In the genomic region with DNA sequence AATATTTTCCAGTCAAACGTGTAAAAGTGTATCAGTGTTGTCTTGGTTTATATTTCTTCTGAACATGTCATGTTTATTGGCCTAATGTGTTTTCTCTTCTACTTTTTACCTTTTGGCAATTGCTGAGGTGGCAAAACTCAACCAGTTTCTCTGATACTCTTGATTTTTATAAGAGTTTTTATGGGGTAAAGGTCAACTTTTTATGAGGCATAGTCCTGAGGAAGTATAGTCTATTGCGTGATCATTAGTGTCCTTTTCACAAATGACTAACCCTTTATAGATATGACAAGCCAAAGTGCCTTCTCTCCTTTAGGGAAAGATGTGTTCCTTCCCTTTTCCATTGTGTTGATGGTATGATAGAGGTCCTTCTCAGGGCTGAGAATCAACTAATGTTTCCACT, we compare ENCODE assay signal across 16 cellular contexts.
"Had no signal": no experiment of that assay in that cellular context is flagged by ENCODE, and none has a peak within 500 bp of the region (broad histone marks: within the 10 kb centered on the region; RNA-seq: fewer than 3 reads in every experiment).

No MANE protein-coding gene starts in this region.

- H3K27me3 ChIP-seq: ascending aorta, ovary, stomach, upper lobe of left lung had no signal

- H3K4me1 ChIP-seq: ascending aorta, psoas muscle had no signal

- H3K4me3 ChIP-seq: ascending aorta, ovary, psoas muscle, smooth muscle cell, stomach, upper lobe of left lung had no signal

- H3K9me3 ChIP-seq: ascending aorta, ovary, psoas muscle, stomach, upper lobe of left lung had no signal

- H3K36me3 ChIP-seq: ascending aorta, ovary had no signal

- DNase-seq: activated CD4-positive, alpha-beta T cell treated with anti-CD3 and anti-CD28 coated beads, Interleukin-2, amount 10 ng/mL, durations not matched to agents 7 days and 5 days; activated CD8-positive, alpha-beta T cell treated with anti-CD3 and anti-CD28 coated beads, Interleukin-2, amount 10 ng/mL, durations not matched to agents 7 days and 5 days; activated naive CD4-positive, alpha-beta T cell treated with anti-CD3 and anti-CD28 coated beads, Interleukin-2, amount 50 U/mL, for 16 hours; activated T-cell treated with anti-CD3 and anti-CD28 coated beads, Interleukin-2, amount 50 U/mL, for 24 hours; effector CD4-positive, alpha-beta T cell; mesenchymal stem cell; natural killer cell; ovary; psoas muscle; right cardiac atrium; stimulated activated CD4-positive, alpha-beta T cell treated with anti-CD3 and anti-CD28 coated beads, Interleukin-4, amount 100 ng/mL, for 1 hour; stomach; T1000; upper lobe of left lung had no signal

- H3K27ac ChIP-seq: ascending aorta, ovary, psoas muscle, stomach, upper lobe of left lung had no signal
